ENCODE assay signal across 8 cellular contexts in genomic region chr1:33455537-33456301, GRCh38. TPM values are rescaled to one million over a fixed set of nuclear protein-coding genes. Genes with fewer than 3 reads are reported as not detected.
DNase-seq lines count a peak whose midpoint lies in the region; ATAC-seq and TF ChIP-seq lines count a peak whose summit lies in the region.

No MANE protein-coding gene starts in this region.

- intact Hi-C loops in CD8-positive, alpha-beta T cell (cut with DNase I, micrococcal nuclease), result loop anchor here in 1 of 2 experiments (5.0 kb wide), 1 partner anchor 88 kb away; no protein-coding TSS in a partner anchor
- intact Hi-C loops in tibial artery (cut with DNase I; ENCODE audit: low total_unique reads), result no loop called here

- ATAC-seq in CD8-positive, alpha-beta T cell, result peak; percentile 73
- peak; percentile 82 for ATAC-seq in effector memory CD8-positive, alpha-beta T cell (replicated peaks)
- ATAC-seq in memory B cell (ENCODE audit: low read depth) (peak; percentile 90), GM21576 (IDR thresholded peaks at IDR 0.05; ENCODE audit: unreplicated experiment) (no peak)

- H3K4me3 Mint-ChIP-seq in CD8-positive, alpha-beta T cell, result no peak overlapping the region
- H3K4me3 Mint-ChIP-seq in effector memory CD8-positive, alpha-beta T cell, result no peak overlapping the region
- H3K4me3 Mint-ChIP-seq in memory B cell, result peak overlapping the region; percentile 1

- H3K27me3 ChIP-seq in CD8-positive, alpha-beta T cell (ENCODE audit: insufficient read depth, low read length), result no peaks in the 10 kb centered on the region
- H3K27me3 ChIP-seq in tibial artery, result no peaks in the 10 kb centered on the region

- no peaks in the 10 kb centered on the region for H3K36me3 ChIP-seq in CD8-positive, alpha-beta T cell (ENCODE audit: insufficient read depth, low read length)
- H3K36me3 ChIP-seq in tibial artery, result no peaks in the 10 kb centered on the region

- no peak overlapping the region for H3K4me3 ChIP-seq in CD8-positive, alpha-beta T cell (ENCODE audit: low read depth, low read length)
- H3K4me3 ChIP-seq in tibial artery, result no peak overlapping the region

- no peaks in the 10 kb centered on the region for H3K9me3 ChIP-seq in CD8-positive, alpha-beta T cell (ENCODE audit: low read length)
- H3K9me3 ChIP-seq in tibial artery, result no peaks in the 10 kb centered on the region

- no peaks in the 10 kb centered on the region for H3K9me3 Mint-ChIP-seq in CD8-positive, alpha-beta T cell
- no peaks in the 10 kb centered on the region for H3K9me3 Mint-ChIP-seq in effector memory CD8-positive, alpha-beta T cell
- no peaks in the 10 kb centered on the region for H3K9me3 Mint-ChIP-seq in memory B cell

- CTCF ChIA-PET in CD8-positive, alpha-beta T cell (lab: Charles Lee), result interaction anchor here (0.7 to 1.8 kb wide), 9 partner anchors 9 to 306 kb away, joined by 3 to 7 read pairs (median 3); no protein-coding TSS in a partner anchor

- H3K27ac Mint-ChIP-seq in CD8-positive, alpha-beta T cell, result no peak overlapping the region
- H3K27ac Mint-ChIP-seq in effector memory CD8-positive, alpha-beta T cell, result peak overlapping the region in 1 of 2 donors; percentile 39
- H3K27ac Mint-ChIP-seq in memory B cell, result peak overlapping the region; percentile 3

- no peaks in the 10 kb centered on the region for H3K36me3 Mint-ChIP-seq in CD8-positive, alpha-beta T cell
- peaks cover 6% of the 10 kb centered on the region for H3K36me3 Mint-ChIP-seq in effector memory CD8-positive, alpha-beta T cell (ENCODE audit: insufficient read depth)
- H3K36me3 Mint-ChIP-seq in memory B cell, result no peaks in the 10 kb centered on the region

- H3K4me1 ChIP-seq in CD8-positive, alpha-beta T cell (ENCODE audit: insufficient read depth, low read length), result no peaks in the 10 kb centered on the region
- H3K4me1 ChIP-seq in tibial artery, result peaks cover 0 to 39% (median 18%) of the 10 kb centered on the region in 4 donors

- peaks cover 6% of the 10 kb centered on the region for H3K27me3 Mint-ChIP-seq in CD8-positive, alpha-beta T cell (ENCODE audit: low read depth)
- H3K27me3 Mint-ChIP-seq in effector memory CD8-positive, alpha-beta T cell, result peaks cover 33 to 42% of the 10 kb centered on the region in 2 donors
- H3K27me3 Mint-ChIP-seq in memory B cell, result peaks cover 2% of the 10 kb centered on the region

- peak in 2 of 7 experiments; percentile 9 for DNase-seq in CD8-positive, alpha-beta T cell
- peak; percentile 55 for DNase-seq in GM19238 (ENCODE audit: insufficient read length, low spot score)
- peak; percentile 26 for DNase-seq in NCI-H1105 (lab: John Stamatoyannopoulos, UW)
- peak in 3 of 5 donors; percentile 6 to 43 (median 8) for DNase-seq in T-helper 1 cell
- peak; percentile 10 to 22 (median 12) for DNase-seq in effector memory CD8-positive, alpha-beta T cell
- peak in 1 of 2 donors; percentile 24 for DNase-seq in memory B cell (ENCODE audit: low spot score in 2 of 2)
- DNase-seq in tibial artery, result peak; percentile 55 to 74

- H3K4me1 Mint-ChIP-seq in CD8-positive, alpha-beta T cell (ENCODE audit: low read depth), result no peaks in the 10 kb centered on the region
- H3K4me1 Mint-ChIP-seq in effector memory CD8-positive, alpha-beta T cell (ENCODE audit: low read depth in 2 of 2), result peaks cover 0 to 4% of the 10 kb centered on the region in 2 donors
- H3K4me1 Mint-ChIP-seq in memory B cell, result peaks cover 20% of the 10 kb centered on the region

- POLR2A ChIA-PET in CD8-positive, alpha-beta T cell (lab: Charles Lee), result no interaction called here

- TF ChIP-seq CTCF in CD8-positive, alpha-beta T cell (IDR thresholded peaks at IDR 0.05), result no peak
- TF ChIP-seq CTCF in tibial artery (IDR thresholded peaks at IDR 0.05), result peak; percentile 53 to 64

- H3K27ac ChIP-seq in CD8-positive, alpha-beta T cell (ENCODE audit: low read depth, low read length), result no peak overlapping the region
- peak overlapping the region in 1 of 2 donors; percentile 12 for H3K27ac ChIP-seq in tibial artery

RNA-seq across cellular contexts. Expression of gene ZSCAN20, which starts 16.7 kb away (rescaled TPM):
- total RNA-seq in CD8-positive, alpha-beta T cell, result under 1 TPM; 0.19 TPM

RNA-seq across cellular contexts. Expression of gene PHC2, which starts 24.8 kb away (rescaled TPM):
- total RNA-seq in CD8-positive, alpha-beta T cell, result 10 to 100 TPM; 39.7 to 40.4 TPM
